ENCODE assay signal across 21 cellular contexts in genomic region chr4:8353912-8354453, GRCh38.
A peak's percentile ranks its signal among the peaks of the same experiment; 100 is the strongest.
DNase-seq lines count a peak whose midpoint lies in the region; ATAC-seq, FAIRE-seq and TF ChIP-seq lines count a peak whose summit lies in the region.
"Had no signal": no experiment of that assay in that cellular context is flagged by ENCODE, and none has a peak within 500 bp of the region (broad histone marks: within the 10 kb centered on the region; RNA-seq: fewer than 3 reads in every experiment).

No MANE protein-coding gene starts in this region.

- H3K4me3 ChIP-seq in mammary epithelial cell (replicated peaks in 1 of 3; ENCODE audit: insufficient read depth in 1 of 3, low read depth in 2 of 3, low read length in 3 of 3) = no peak overlapping the region
- H3K4me3 ChIP-seq in small intestine (ENCODE audit: low read depth in 1 of 2, low read length in 2 of 2) = no peak overlapping the region
- H3K4me3 ChIP-seq: HAP-1, left lung, upper lobe of left lung had no signal

- no peak for ATAC-seq in HG03025 (IDR thresholded peaks at IDR 0.05; ENCODE audit: low FRiP score, unreplicated experiment)
- no peak for ATAC-seq in GM18868 (IDR thresholded peaks at IDR 0.05; ENCODE audit: unreplicated experiment)
- ATAC-seq: left lung, natural killer cell, PC-3, WTC11 had no signal

- H3K9ac ChIP-seq in mammary epithelial cell (ENCODE audit: insufficient read depth, low read length) = no peak overlapping the region

- H3K9me3 ChIP-seq in mammary epithelial cell (replicated peaks; ENCODE audit: insufficient read depth, low read length) (no peaks in the 10 kb centered on the region), small intestine (ENCODE audit: control insufficient read depth, low read depth) (no peaks in the 10 kb centered on the region)
- H3K9me3 ChIP-seq: upper lobe of left lung had no signal

- peaks cover 17% of the 10 kb centered on the region for H3K4me1 Mint-ChIP-seq in MCF 10A (ENCODE audit: insufficient read depth, unreplicated experiment)
- H3K4me1 Mint-ChIP-seq: natural killer cell had no signal

- H3K4me2 ChIP-seq in mammary epithelial cell (ENCODE audit: insufficient read depth, low read depth, low read length) = no peak overlapping the region

- BruUV-seq in MCF 10A (replicated peaks; lab: Mats Ljungman, UMichigan) (no TSS peak), mammary epithelial cell (replicated peaks; lab: Mats Ljungman, UMichigan) (no TSS peak)

- CTCF ChIA-PET in MCF 10A (lab: Yijun Ruan, JAX) = no interaction called here
- CTCF ChIA-PET in mammary epithelial cell (lab: Charles Lee; ENCODE audit: low non-redundant PET) = no interaction called here

- H3K4me1 ChIP-seq in mammary epithelial cell (ENCODE audit: insufficient read depth, low read length) = peaks cover 36% of the 10 kb centered on the region
- H3K4me1 ChIP-seq in small intestine (ENCODE audit: control insufficient read depth in 2 of 2, insufficient read depth in 1 of 2, low read depth in 1 of 2, low read length in 1 of 2) = no peaks in the 10 kb centered on the region

- DNase-seq in MCF 10A (ENCODE audit: unreplicated experiment) (peak; percentile 17), mammary epithelial cell (no peak), amniotic stem cell (lab: John Stamatoyannopoulos, UW) (peak; percentile 39), hepatic stellate cell (ENCODE audit: low spot score) (peak; percentile 86), GDM1 (lab: John Stamatoyannopoulos, UW) (no peak), small intestine (no peak)
- DNase-seq: activated naive CD4-positive, alpha-beta T cell treated with anti-CD3 and anti-CD28 coated beads for 36 hours; Calu3; hypothalamus; natural killer cell; NCI-H146; NCI-H524; PC-3; stimulated activated CD8-positive, alpha-beta memory T cell treated with anti-CD3 and anti-CD28 coated beads, Interleukin-4, amount 100 ng/mL, for 48 hours had no signal

- TF ChIP-seq CTCF in MCF 10A (IDR thresholded peaks at IDR 0.05; ENCODE audit: unreplicated experiment) (no peak), mammary epithelial cell (conservative IDR thresholded peaks at IDR 0.05 in 1 of 2, IDR thresholded peaks at IDR 0.05 in 1 of 2; ENCODE audit: extremely low read depth in 1 of 2, insufficient read depth in 1 of 2, low read depth in 1 of 2, low read length in 2 of 2) (no peak)

- POLR2A ChIA-PET in MCF 10A (lab: Yijun Ruan, JAX) = no interaction called here

- H3K27me3 ChIP-seq in mammary epithelial cell (ENCODE audit: insufficient read depth, low read length) (no peaks in the 10 kb centered on the region), small intestine (ENCODE audit: control insufficient read depth in 2 of 2, insufficient read depth in 2 of 2, low read length in 2 of 2) (no peaks in the 10 kb centered on the region)
- H3K27me3 ChIP-seq: left lung, upper lobe of left lung had no signal

- H3K9me3 Mint-ChIP-seq in MCF 10A (ENCODE audit: unreplicated experiment) = no peaks in the 10 kb centered on the region
- H3K9me3 Mint-ChIP-seq: natural killer cell had no signal

- no peak for FAIRE-seq in small intestine (lab: Jason Lieb, UNC)
- FAIRE-seq: colon had no signal

- WGBS in mammary epithelial cell (ENCODE audit: low coverage, missing lambda C conversion rate) = 88% methylated on average over 11 of the region's 12 CpGs
- whole genome bisulfite sequencing in small intestine, 3 donors = 70 to 76% (median 72%) methylated on average over 12 of the region's 12 CpGs

- intact Hi-C loops in MCF 10A (cut with micrococcal nuclease) (no loop called here), mammary epithelial cell (cut with micrococcal nuclease) (no loop called here)

- dilution Hi-C loops in mammary epithelial cell (cut with HindIII; ENCODE audit: low sequenced_read_pairs) = no loop called here

- H3K4me3 Mint-ChIP-seq in MCF 10A (ENCODE audit: unreplicated experiment) = no peak overlapping the region
- H3K4me3 Mint-ChIP-seq: activated naive CD4-positive, alpha-beta T cell treated with anti-CD3 and anti-CD28 coated beads for 36 hours; natural killer cell; WTC11 had no signal

- no peak overlapping the region for H3K27ac Mint-ChIP-seq in MCF 10A (ENCODE audit: low read depth, unreplicated experiment)
- H3K27ac Mint-ChIP-seq: activated naive CD4-positive, alpha-beta T cell treated with anti-CD3 and anti-CD28 coated beads for 36 hours; natural killer cell; WTC11 had no signal

- no peaks in the 10 kb centered on the region for H4K20me1 ChIP-seq in mammary epithelial cell (ENCODE audit: insufficient read depth, low read length)

- in situ Hi-C loops in mammary epithelial cell (cut with MboI; ENCODE audit: low sequenced_read_pairs in 2 of 2) = no loop called here

- H3K79me2 ChIP-seq in mammary epithelial cell (ENCODE audit: insufficient read depth, low read length) = no peaks in the 10 kb centered on the region

- no peaks in the 10 kb centered on the region for H3K36me3 Mint-ChIP-seq in MCF 10A (ENCODE audit: insufficient read depth, unreplicated experiment)
- H3K36me3 Mint-ChIP-seq: natural killer cell had no signal

- H3K27me3 Mint-ChIP-seq in MCF 10A (ENCODE audit: insufficient read depth, unreplicated experiment) = no peaks in the 10 kb centered on the region

- no peak overlapping the region for H3K27ac ChIP-seq in mammary epithelial cell (ENCODE audit: insufficient read depth, low read depth, low read length)
- H3K27ac ChIP-seq in small intestine (ENCODE audit: low read depth in 1 of 2, low read length in 1 of 2) = no peak overlapping the region
- H3K27ac ChIP-seq: left lung had no signal

- no peaks in the 10 kb centered on the region for H3K36me3 ChIP-seq in mammary epithelial cell (ENCODE audit: insufficient read depth, low read length)
- no peaks in the 10 kb centered on the region for H3K36me3 ChIP-seq in small intestine (ENCODE audit: control insufficient read depth in 2 of 2, insufficient read depth in 2 of 2, low read length in 2 of 2)
- H3K36me3 ChIP-seq: HAP-1, left lung, upper lobe of left lung had no signal

- H2AFZ ChIP-seq in mammary epithelial cell (ENCODE audit: low read depth, low read length) = no peak overlapping the region

Comparison
In these comparisons a context has a peak if more than half of its experiments do, and no peak if none do; other contexts are left out.
1. DNase-seq: peak in MCF 10A (single experiment), amniotic stem cell (single experiment) and hepatic stellate cell (single experiment); none in mammary epithelial cell (single experiment), GDM1 (single experiment) and small intestine (single experiment).